17 cellular contexts compared by ENCODE assay signal in genomic region chr5:27995867-27996266, GRCh38.
DNase-seq lines count a peak whose midpoint lies in the region; ATAC-seq, FAIRE-seq and TF ChIP-seq lines count a peak whose summit lies in the region.
"Had no signal": no experiment of that assay in that cellular context is flagged by ENCODE, and none has a peak within 500 bp of the region (broad histone marks: within the 10 kb centered on the region; RNA-seq: fewer than 3 reads in every experiment).

No MANE protein-coding gene starts in this region.

- H4K20me1 ChIP-seq in MM.1S (ENCODE audit: insufficient read depth, low read length) (no peaks in the 10 kb centered on the region), GM12878 (ENCODE audit: control insufficient read depth, insufficient read depth) (no peaks in the 10 kb centered on the region)
- H4K20me1 ChIP-seq: BLaER1 treated with 17β-estradiol and CSF1 and Interleukin-3, amounts not matched to agents 10 nM and 100 nM had no signal

- BruUV-seq in GM12878 (replicated peaks; lab: Mats Ljungman, UMichigan): no TSS peak

- FAIRE-seq in A549 (lab: Jason Lieb, UNC) (no peak), HTR-8/SVneo (lab: Jason Lieb, UNC) (peak; percentile 92), GM12878 (lab: Jason Lieb, UNC) (no peak)
- FAIRE-seq: GM12891 had no signal

- in situ Hi-C loops in GM12878 (cut with MboI): no loop called here

- TF ChIP-seq CTCF in A549 (IDR thresholded peaks at IDR 0.05) (no peak), MM.1S (IDR thresholded peaks at IDR 0.05; ENCODE audit: low read length) (no peak), GM12878 (IDR thresholded peaks at IDR 0.05 in 2 of 3, conservative IDR thresholded peaks at IDR 0.05 in 1 of 3; ENCODE audit: control insufficient read depth in 2 of 3, extremely low read depth in 1 of 3, insufficient read depth in 1 of 3, low read depth in 3 of 3, low read length in 3 of 3) (no peak)

- no peak overlapping the region for H3K9ac ChIP-seq in MM.1S (ENCODE audit: low read length)
- no peak overlapping the region for H3K9ac ChIP-seq in GM12878 (ENCODE audit: control insufficient read depth, insufficient read depth, low read length)
- H3K9ac ChIP-seq in mesendoderm (ENCODE audit: low read length): no peak overlapping the region
- H3K9ac ChIP-seq: BLaER1 treated with 17β-estradiol and CSF1 and Interleukin-3, amounts not matched to agents 10 nM and 100 nM had no signal

- SMC1A ChIA-PET in GM12878 (lab: Charles Lee; ENCODE audit: uncharacterized antibody, unreplicated experiment): no interaction called here

- no peaks in the 10 kb centered on the region for H3K27me3 ChIP-seq in MM.1S (replicated peaks; ENCODE audit: insufficient read depth, low read length)
- H3K27me3 ChIP-seq in GM12878 (replicated peaks in 1 of 2; ENCODE audit: control insufficient read depth in 2 of 2, insufficient read depth in 2 of 2, low read length in 1 of 2): no peaks in the 10 kb centered on the region
- no peaks in the 10 kb centered on the region for H3K27me3 ChIP-seq in mesendoderm (ENCODE audit: insufficient read depth, low read length, poor library complexity)
- H3K27me3 ChIP-seq: BLaER1 treated with 17β-estradiol and CSF1 and Interleukin-3, amounts not matched to agents 10 nM and 100 nM had no signal

- H2BK15ac ChIP-seq in mesendoderm (replicated peaks; ENCODE audit: low read depth): no peak overlapping the region

- intact Hi-C loops in GM12878 (cut with micrococcal nuclease; ENCODE audit: unreplicated experiment): no loop called here

- CTCF ChIA-PET in A549 (lab: Yijun Ruan, JAX): no interaction called here
- CTCF ChIA-PET in GM12878 (lab: Yijun Ruan, JAX): no interaction called here

- RAD21 ChIA-PET in GM12878 (lab: Charles Lee; ENCODE audit: unreplicated experiment): no interaction called here

- H3K4me1 ChIP-seq in A549: no peaks in the 10 kb centered on the region
- H3K4me1 ChIP-seq in MM.1S (ENCODE audit: low read length): no peaks in the 10 kb centered on the region
- H3K4me1 ChIP-seq in GM12878 (ENCODE audit: control insufficient read depth, insufficient read depth, low read length): no peaks in the 10 kb centered on the region
- no peaks in the 10 kb centered on the region for H3K4me1 ChIP-seq in mesendoderm (ENCODE audit: control insufficient read depth, low read depth, low read length)

- H2BK5ac ChIP-seq in mesendoderm (ENCODE audit: low read length): no peak overlapping the region

- TF ChIP-seq EP300 in A549 (IDR thresholded peaks at IDR 0.05) (no peak), GM12878 (IDR thresholded peaks at IDR 0.05; ENCODE audit: borderline replicate concordance in 1 of 2, control insufficient read depth in 1 of 2, low read depth in 2 of 2, low read length in 2 of 2) (no peak)

- peak overlapping the region; percentile 85 for H2AFZ ChIP-seq in MM.1S (ENCODE audit: low read length)
- H2AFZ ChIP-seq in GM12878 (ENCODE audit: control insufficient read depth, low read depth, low read length): no peak overlapping the region

- H3K79me2 ChIP-seq in MM.1S (ENCODE audit: low read length) (no peaks in the 10 kb centered on the region), GM12878 (ENCODE audit: control insufficient read depth, insufficient read depth, low read length) (no peaks in the 10 kb centered on the region), mesendoderm (ENCODE audit: control insufficient read depth, insufficient read depth, low read length) (no peaks in the 10 kb centered on the region)

- H3K23ac ChIP-seq in mesendoderm (ENCODE audit: low read length): no peak overlapping the region

- no peak for TF ChIP-seq RAD21 in A549 (conservative IDR thresholded peaks at IDR 0.05 in 1 of 2, IDR thresholded peaks at IDR 0.05 in 1 of 2)
- TF ChIP-seq RAD21 in GM12878 (IDR thresholded peaks at IDR 0.05; ENCODE audit: insufficient read depth, low read depth, low read length): no peak

- POLR2A ChIA-PET in A549 (lab: Yijun Ruan, JAX): no interaction called here
- POLR2A ChIA-PET in GM12878 (lab: Charles Lee): no interaction called here

- H3K18ac ChIP-seq in mesendoderm (ENCODE audit: low read length): no peak overlapping the region

- no peak overlapping the region for H2AK5ac ChIP-seq in mesendoderm (ENCODE audit: low read length)

- H3K79me1 ChIP-seq in mesendoderm (ENCODE audit: low read length): no peaks in the 10 kb centered on the region

- no peak overlapping the region for H2BK120ac ChIP-seq in mesendoderm (ENCODE audit: low read depth, low read length)

- no peaks in the 10 kb centered on the region for H3K9me3 ChIP-seq in A549
- no peaks in the 10 kb centered on the region for H3K9me3 ChIP-seq in MM.1S (replicated peaks; ENCODE audit: insufficient read depth, low read length)
- no peaks in the 10 kb centered on the region for H3K9me3 ChIP-seq in GM12878 (replicated peaks; ENCODE audit: control insufficient read depth, insufficient read depth, low read length)
- H3K9me3 ChIP-seq: BLaER1 treated with 17β-estradiol and CSF1 and Interleukin-3, amounts not matched to agents 10 nM and 100 nM had no signal

- WGBS in A549 (ENCODE audit: missing lambda C conversion rate): 41% methylated on average over 5 of the region's 5 CpGs
- 10% methylated on average over 5 of the region's 5 CpGs for WGBS in GM12878 (ENCODE audit: insufficient coverage, insufficient replicate concordance, low lambda C conversion rate, missing lambda C conversion rate)
- no CpG with 5 or more reads among the region's 5 CpGs for WGBS in mesendoderm (ENCODE audit: extremely low coverage, insufficient coverage, low lambda C conversion rate)

- H3K4ac ChIP-seq in mesendoderm (ENCODE audit: low read depth, low read length): no peak overlapping the region

- H3K4me2 ChIP-seq in A549: peak overlapping the region; percentile 33; the same call in 2 of the 3 replicates
- H3K4me2 ChIP-seq in MM.1S (ENCODE audit: low read depth, low read length): peak overlapping the region; percentile 87
- H3K4me2 ChIP-seq in GM12878 (ENCODE audit: control insufficient read depth, insufficient read depth): no peak overlapping the region
- H3K4me2 ChIP-seq in mesendoderm (ENCODE audit: low read length): no peak overlapping the region
- H3K4me2 ChIP-seq: BLaER1 treated with 17β-estradiol and CSF1 and Interleukin-3, amounts not matched to agents 10 nM and 100 nM had no signal

- no peak overlapping the region for H3K56ac ChIP-seq in mesendoderm (ENCODE audit: low read length)

- H3K27ac ChIP-seq in A549 (no peak overlapping the region), MM.1S (ENCODE audit: low read length) (no peak overlapping the region), GM12878 (ENCODE audit: control insufficient read depth, insufficient read depth) (no peak overlapping the region), mesendoderm (ENCODE audit: low read depth, low read length) (no peak overlapping the region)
- H3K27ac ChIP-seq: 22Rv1; BLaER1 treated with 17β-estradiol and CSF1 and Interleukin-3, amounts not matched to agents 10 nM and 100 nM had no signal

- no peaks in the 10 kb centered on the region for H3K9me2 ChIP-seq in MM.1S (replicated peaks; ENCODE audit: insufficient read depth, low read length)

- no peak overlapping the region for H4K8ac ChIP-seq in mesendoderm (ENCODE audit: low read depth, low read length)

- ATAC-seq in A549 (no peak), GM12878 (peak; percentile 46), HG02884 (IDR thresholded peaks at IDR 0.05; ENCODE audit: unreplicated experiment) (no peak)
- ATAC-seq: CD8-positive, alpha-beta T cell had no signal

- H3F3A ChIP-seq in MM.1S (ENCODE audit: insufficient read depth, low read length): no peaks in the 10 kb centered on the region

- H3K36me3 ChIP-seq in MM.1S (replicated peaks; ENCODE audit: insufficient read depth, low read length) (no peaks in the 10 kb centered on the region), GM12878 (ENCODE audit: control insufficient read depth in 2 of 2, insufficient read depth in 2 of 2, low read length in 1 of 2) (no peaks in the 10 kb centered on the region), mesendoderm (ENCODE audit: control insufficient read depth, insufficient read depth, low read length) (no peaks in the 10 kb centered on the region)
- H3K36me3 ChIP-seq: BLaER1 treated with 17β-estradiol and CSF1 and Interleukin-3, amounts not matched to agents 10 nM and 100 nM had no signal

- DNase-seq in A549 (ENCODE audit: low read depth in 1 of 2, low spot score in 1 of 2): no peak
- no peak for DNase-seq in HTR-8/SVneo (ENCODE audit: insufficient read length, low spot score)
- DNase-seq in MM.1S: no peak
- no peak for DNase-seq in GM12878 (ENCODE audit: low read depth, low spot score)
- DNase-seq in T1000 (lab: John Stamatoyannopoulos, UW): no peak
- DNase-seq in mesendoderm: no peak
- DNase-seq: CD8-positive, alpha-beta T cell; DMS 273 treated with DMSO at 0.1 percent for 48 hours; DMS53; DND-41; EL; GOT3; H9 had no signal

- H4K5ac ChIP-seq in mesendoderm (ENCODE audit: low read length): no peak overlapping the region

- H3K4me3 ChIP-seq in A549 (no peak overlapping the region), MM.1S (ENCODE audit: low read length) (peak overlapping the region; percentile 48), GM12878 (no peak overlapping the region), mesendoderm (ENCODE audit: low read length) (no peak overlapping the region)
- H3K4me3 ChIP-seq: BLaER1 treated with 17β-estradiol and CSF1 and Interleukin-3, amounts not matched to agents 10 nM and 100 nM had no signal

- TF ChIP-seq POLR2A in A549 (IDR thresholded peaks at IDR 0.05; ENCODE audit: low read length) (no peak), GM12878 (IDR thresholded peaks at IDR 0.05; ENCODE audit: low read depth, low read length) (no peak)

TF ChIP-seq in A549, 52 proteins besides CTCF, POLR2A, EP300 and RAD21 (continues in another document):
- no peak for TF ChIP-seq ZFP36 (IDR thresholded peaks at IDR 0.05; ENCODE audit: borderline replicate concordance, partially characterized antibody)
- no peak for TF ChIP-seq FOSL2 (IDR thresholded peaks at IDR 0.05)
- no peak for TF ChIP-seq FOSL2 (CRISPR knock-in tag; IDR thresholded peaks at IDR 0.05)
- TF ChIP-seq CHD2 (IDR thresholded peaks at IDR 0.05; ENCODE audit: low read length, partially characterized antibody): no peak
- TF ChIP-seq HES2 (IDR thresholded peaks at IDR 0.05): no peak
- no peak for TF ChIP-seq KDM5A (IDR thresholded peaks at IDR 0.05)

TF ChIP-seq in GM12878, 131 proteins besides CTCF, POLR2A, EP300 and RAD21 (continues in another document):
- TF ChIP-seq ZNF274 (IDR thresholded peaks at IDR 0.05; ENCODE audit: insufficient read depth, insufficient read length): no peak
- no peak for TF ChIP-seq RFX5 (IDR thresholded peaks at IDR 0.05; ENCODE audit: low read depth, low read length)

Comparison
In these comparisons a context has a peak if more than half of its experiments do, and no peak if none do; other contexts are left out.
1. H3K4me2 ChIP-seq: peak in A549 (single experiment) and MM.1S (single experiment); none in GM12878 (single experiment) and mesendoderm (single experiment).